Comparison of ENCODE assay signal across 18 cellular contexts in the genomic region with DNA sequence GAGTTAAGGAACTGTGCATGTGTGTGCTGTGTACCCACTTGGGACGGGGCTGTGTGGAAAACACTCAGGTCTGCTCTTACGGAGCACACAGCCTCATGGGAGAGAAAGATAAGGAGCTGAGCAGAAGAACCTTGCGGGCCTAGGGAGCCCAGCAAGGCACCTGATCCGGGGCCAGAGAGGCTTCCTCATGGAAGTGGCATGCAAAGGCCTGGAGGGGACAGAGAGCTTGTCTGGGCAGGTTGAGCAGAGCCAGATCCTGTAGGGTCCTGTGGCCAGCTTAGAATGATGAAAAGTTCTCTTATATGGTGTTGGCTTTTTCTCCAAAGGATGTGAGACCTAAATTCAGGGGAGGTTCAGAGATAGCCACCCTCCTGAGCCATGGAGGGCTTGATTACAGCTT. TPM values are rescaled to one million over a fixed set of nuclear protein-coding genes. Genes with fewer than 3 reads are reported as not detected.
A peak's percentile ranks its signal among the peaks of the same experiment; 100 is the strongest.
DNase-seq lines count a peak whose midpoint lies in the region; ATAC-seq and TF ChIP-seq lines count a peak whose summit lies in the region.
"Had no signal": no experiment of that assay in that cellular context is flagged by ENCODE, and none has a peak within 500 bp of the region (broad histone marks: within the 10 kb centered on the region; RNA-seq: fewer than 3 reads in every experiment).

No MANE protein-coding gene starts in this region.

- H3K9me3 ChIP-seq in Panc1 (ENCODE audit: control insufficient read depth, insufficient read depth, low read depth, low read length) (no peaks in the 10 kb centered on the region), BE2C (no peaks in the 10 kb centered on the region)
- H3K9me3 ChIP-seq: BLaER1 treated with 17β-estradiol and CSF1 and Interleukin-3, amounts not matched to agents 10 nM and 100 nM; HAP-1 had no signal

- no peaks in the 10 kb centered on the region for H3K9me3 Mint-ChIP-seq in effector memory CD8-positive, alpha-beta T cell
- H3K9me3 Mint-ChIP-seq in memory B cell, result no peaks in the 10 kb centered on the region
- no peaks in the 10 kb centered on the region for H3K9me3 Mint-ChIP-seq in stimulated activated memory B cell treated with anti-CD40 and anti-IgM and Interleukin-4, amounts not matched to agents 10 μg/mL and 1 μg/mL and 100 μg/mL, for 72 hours
- H3K9me3 Mint-ChIP-seq: CD8-positive, alpha-beta T cell had no signal

- H3K4me1 Mint-ChIP-seq in effector memory CD8-positive, alpha-beta T cell (ENCODE audit: low read depth in 2 of 2), result peaks cover 8 to 23% of the 10 kb centered on the region in 2 donors
- H3K4me1 Mint-ChIP-seq in memory B cell, result peaks cover 26% of the 10 kb centered on the region
- H3K4me1 Mint-ChIP-seq in stimulated activated memory B cell treated with anti-CD40 and anti-IgM and Interleukin-4, amounts not matched to agents 10 μg/mL and 1 μg/mL and 100 μg/mL, for 72 hours, result peaks cover 69% of the 10 kb centered on the region

- no peak for TF ChIP-seq POLR2A in lower leg skin (IDR thresholded peaks at IDR 0.05)

- no peak overlapping the region for H3K4me3 ChIP-seq in Panc1 (ENCODE audit: low read depth in 2 of 2, low read length in 2 of 2)
- H3K4me3 ChIP-seq in BE2C (ENCODE audit: low read depth, low read length), result no peak overlapping the region
- H3K4me3 ChIP-seq in lower leg skin (ENCODE audit: low read depth, poor library complexity, severe bottlenecking), result no peak overlapping the region
- H3K4me3 ChIP-seq: BLaER1 treated with 17β-estradiol and CSF1 and Interleukin-3, amounts not matched to agents 10 nM and 100 nM; GM23248; HAP-1 had no signal

- peak overlapping the region; percentile 94 for H3K27ac ChIP-seq in Panc1 (ENCODE audit: low read length)
- H3K27ac ChIP-seq: BLaER1 treated with 17β-estradiol and CSF1 and Interleukin-3, amounts not matched to agents 10 nM and 100 nM; GM23248 had no signal

- in situ Hi-C loops in Panc1 (cut with HindIII; ENCODE audit: low pct_unique_long_range_greater_than_20kb, low sequenced_read_pairs), result no loop called here

- intact Hi-C loops in Panc1 (cut with micrococcal nuclease; ENCODE audit: unreplicated experiment), result no loop called here
- intact Hi-C loops in lower leg skin (cut with DNase I; ENCODE audit: low total_unique reads), result no loop called here

- DNase-seq in Panc1 (ENCODE audit: low read depth, low spot score) (no peak), memory B cell (ENCODE audit: low spot score in 2 of 2) (no peak), glomerular visceral epithelial cell (ENCODE audit: extremely low spot score) (no peak), BE2C (no peak), lower leg skin (ENCODE audit: low spot score in 2 of 2) (no peak)
- DNase-seq in effector memory CD8-positive, alpha-beta T cell, result no peak
- DNase-seq: CD8-positive, alpha-beta T cell; GM23248; Karpas-422; NCI-H1694 treated with DMSO at 0.1 percent for 48 hours; NCI-H2081 treated with DMSO at 0.1 percent for 48 hours; NCI-H446; NCI-H526; Right ventricle myocardium superior had no signal

- peaks cover 82% of the 10 kb centered on the region for H3K4me1 ChIP-seq in Panc1 (ENCODE audit: control insufficient read depth, insufficient read depth, low read length)
- H3K4me1 ChIP-seq in BE2C, result no peaks in the 10 kb centered on the region
- H3K4me1 ChIP-seq: HAP-1 had no signal

- H3K27me3 ChIP-seq in Panc1 (ENCODE audit: control insufficient read depth, insufficient read depth, low read length) (no peaks in the 10 kb centered on the region), BE2C (no peaks in the 10 kb centered on the region)
- H3K27me3 ChIP-seq: BLaER1 treated with 17β-estradiol and CSF1 and Interleukin-3, amounts not matched to agents 10 nM and 100 nM had no signal

- 83 to 87% methylated on average over 4 of the region's 4 CpGs for WGBS in lower leg skin, 2 donors

- CTCF ChIA-PET in Panc1 (lab: Charles Lee), result no interaction called here

- ATAC-seq in Panc1 (no peak), memory B cell (ENCODE audit: low read depth) (no peak), HG02981 (IDR thresholded peaks at IDR 0.05; ENCODE audit: unreplicated experiment) (no peak)
- no peak for ATAC-seq in effector memory CD8-positive, alpha-beta T cell (replicated peaks)
- ATAC-seq in stimulated activated memory B cell treated with anti-CD40 and anti-IgM and Interleukin-4, amounts not matched to agents 10 μg/mL and 1 μg/mL and 100 μg/mL, for 72 hours, result no peak
- ATAC-seq: CD8-positive, alpha-beta T cell had no signal

- no TSS peak for BruUV-seq in Panc1 (replicated peaks; lab: Mats Ljungman, UMichigan)

- H3K4me3 Mint-ChIP-seq in effector memory CD8-positive, alpha-beta T cell, result no peak overlapping the region
- no peak overlapping the region for H3K4me3 Mint-ChIP-seq in memory B cell
- no peak overlapping the region for H3K4me3 Mint-ChIP-seq in stimulated activated memory B cell treated with anti-CD40 and anti-IgM and Interleukin-4, amounts not matched to agents 10 μg/mL and 1 μg/mL and 100 μg/mL, for 72 hours
- H3K4me3 Mint-ChIP-seq: CD8-positive, alpha-beta T cell had no signal

- H3K27me3 Mint-ChIP-seq in effector memory CD8-positive, alpha-beta T cell, result no peaks in the 10 kb centered on the region
- no peaks in the 10 kb centered on the region for H3K27me3 Mint-ChIP-seq in memory B cell
- H3K27me3 Mint-ChIP-seq in stimulated activated memory B cell treated with anti-CD40 and anti-IgM and Interleukin-4, amounts not matched to agents 10 μg/mL and 1 μg/mL and 100 μg/mL, for 72 hours, result no peaks in the 10 kb centered on the region

- H3K36me3 Mint-ChIP-seq in effector memory CD8-positive, alpha-beta T cell (ENCODE audit: insufficient read depth), result peaks cover 11% of the 10 kb centered on the region
- H3K36me3 Mint-ChIP-seq in memory B cell, result peaks cover 21% of the 10 kb centered on the region
- H3K36me3 Mint-ChIP-seq in stimulated activated memory B cell treated with anti-CD40 and anti-IgM and Interleukin-4, amounts not matched to agents 10 μg/mL and 1 μg/mL and 100 μg/mL, for 72 hours, result peaks cover 56% of the 10 kb centered on the region

- TF ChIP-seq CTCF in Panc1 (IDR thresholded peaks at IDR 0.05) (no peak), BE2C (IDR thresholded peaks at IDR 0.05; ENCODE audit: low read depth, low read length) (no peak), lower leg skin (IDR thresholded peaks at IDR 0.05) (no peak)

- H3K36me3 ChIP-seq in Panc1 (ENCODE audit: control insufficient read depth, insufficient read depth, low read length) (no peaks in the 10 kb centered on the region), BE2C (no peaks in the 10 kb centered on the region)

- POLR2A ChIA-PET in Panc1 (lab: Charles Lee), result no interaction called here

- H3K27ac Mint-ChIP-seq in effector memory CD8-positive, alpha-beta T cell, result peak overlapping the region; percentile 8
- H3K27ac Mint-ChIP-seq in memory B cell, result peak overlapping the region; percentile 84
- H3K27ac Mint-ChIP-seq in stimulated activated memory B cell treated with anti-CD40 and anti-IgM and Interleukin-4, amounts not matched to agents 10 μg/mL and 1 μg/mL and 100 μg/mL, for 72 hours, result peak overlapping the region; percentile 59
- H3K27ac Mint-ChIP-seq: CD8-positive, alpha-beta T cell had no signal

RNA-seq across cellular contexts. Expression of gene NEK6, which starts 45.2 kb away (rescaled TPM):
- total RNA-seq in Panc1 (2021; ENCODE audit: unreplicated experiment) (56.3 TPM), lower leg skin (10 to 100 TPM in 2 of 4 donors, 1 to 10 TPM in 2; 6.0 to 14.7 (median 9.1) TPM)
- polyA plus RNA-seq in Panc1 (2012; ENCODE audit: insufficient read length), result 74.0 TPM
- 0.46 TPM for polyA plus RNA-seq in BE2C (2012; ENCODE audit: insufficient read depth, insufficient read length, low read depth)

Comparison
In these comparisons a context has a peak if more than half of its experiments do, and no peak if none do; other contexts are left out.
1. H3K27ac Mint-ChIP-seq: peak in every context shown above with its lines; median percentile 84 in memory B cell; 59 in stimulated activated memory B cell treated with anti-CD40 and anti-IgM and Interleukin-4, amounts not matched to agents 10 μg/mL and 1 μg/mL and 100 μg/mL, for 72 hours; 8 in effector memory CD8-positive, alpha-beta T cell.